Comparison of ENCODE assay signal across 26 cellular contexts in genomic region chr19:42173695-42174094, GRCh38. TPM values are rescaled to one million over a fixed set of nuclear protein-coding genes. Genes with fewer than 3 reads are reported as not detected.
"Had no signal": no experiment of that assay in that cellular context is flagged by ENCODE, and none has a peak within 500 bp of the region (broad histone marks: within the 10 kb centered on the region; RNA-seq: fewer than 3 reads in every experiment).

No MANE protein-coding gene starts in this region.

- H3K36me3 ChIP-seq: colonic mucosa, gastrocnemius medialis, heart left ventricle, neutrophil, pancreas, right lobe of liver, suprapubic skin, transverse colon, upper lobe of right lung, uterus had no signal

- H3K79me2 ChIP-seq: hepatocyte had no signal

- H3K4me3 ChIP-seq: colonic mucosa, gastrocnemius medialis, heart left ventricle, hepatocyte, lung, pancreas, right lobe of liver, smooth muscle cell, suprapubic skin, transverse colon, upper lobe of right lung, uterus had no signal

- H3K27ac ChIP-seq: colonic mucosa, epithelial cell of prostate, gastrocnemius medialis, heart left ventricle, hepatocyte, neutrophil, pancreas, right lobe of liver, suprapubic skin, transverse colon, upper lobe of right lung, uterus had no signal

- DNase-seq: colonic mucosa; effector CD8-positive, alpha-beta T cell; endodermal cell; foreskin fibroblast; gastrocnemius medialis; heart left ventricle; kidney; pancreas; right lobe of liver; stimulated activated CD4-positive, alpha-beta T cell treated with anti-CD3 and anti-CD28 coated beads, Interleukin-12 subunit alpha, Interleukin-12 subunit beta, amount 100 ng/mL, for 4 hours; stimulated activated CD4-positive, alpha-beta T cell treated with anti-CD3 and anti-CD28 coated beads, Interleukin-1b, Interleukin-23, amount 100 ng/mL, for 48 hours; stimulated activated CD4-positive, alpha-beta T cell treated with anti-CD3 and anti-CD28 coated beads, Interleukin-4, amount 100 ng/mL, for 1 hour; stimulated activated CD8-positive, alpha-beta memory T cell treated with anti-CD3 and anti-CD28 coated beads, Interleukin-4, amount 100 ng/mL, for 48 hours; stimulated activated naive CD4-positive, alpha-beta T cell; stimulated activated naive CD8-positive, alpha-beta T cell treated with anti-CD3 and anti-CD28 coated beads, Interleukin-15, amount 100 ng/mL, for 72 hours; transverse colon; upper lobe of right lung; uterus had no signal

- H2AFZ ChIP-seq: hepatocyte had no signal

- H3K27me3 ChIP-seq: pancreas had no signal

- H3K4me1 ChIP-seq: colonic mucosa, pancreas, right lobe of liver, upper lobe of right lung, uterus had no signal

- ATAC-seq: esophagus mucosa; gastrocnemius medialis; heart left ventricle; left lobe of liver; pancreas; right lobe of liver; stimulated activated naive CD8-positive, alpha-beta T cell treated with anti-CD3 and anti-CD28 coated beads, Interleukin-15, amount 100 ng/mL, for 72 hours; upper lobe of right lung had no signal

- H3K9me3 ChIP-seq: colonic mucosa, gastrocnemius medialis, heart left ventricle, neutrophil, pancreas, right lobe of liver, suprapubic skin, transverse colon, upper lobe of right lung, uterus had no signal

- H3K4me2 ChIP-seq: hepatocyte, smooth muscle cell had no signal

RNA-seq across cellular contexts. Expression of gene POU2F2, which starts 41.4 kb away (rescaled TPM):
- total RNA-seq: hepatocyte had no signal
